ENCODE assay signal across 12 cellular contexts in the genomic region with DNA sequence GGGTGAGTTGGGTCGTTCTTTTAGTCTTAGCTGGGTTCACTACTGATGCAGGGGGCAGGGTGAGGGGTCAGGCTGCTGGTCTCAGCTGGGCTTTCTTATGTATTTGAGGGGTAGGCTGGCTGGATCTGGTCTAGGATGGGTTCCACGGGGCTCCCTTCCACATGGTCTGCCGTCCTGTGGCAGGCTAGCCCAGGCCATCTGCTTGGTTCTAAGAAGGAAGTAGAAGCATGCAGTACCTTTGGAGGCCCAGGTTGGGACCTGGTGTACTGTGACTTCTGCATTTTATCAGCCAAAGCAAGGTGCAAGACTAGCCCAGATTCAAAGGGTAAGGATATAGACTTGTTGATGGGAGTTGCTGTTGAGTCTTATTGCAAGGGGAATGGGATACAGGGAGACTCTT. TPM values are rescaled to one million over a fixed set of nuclear protein-coding genes. Genes with fewer than 3 reads are reported as not detected.
DNase-seq lines count a peak whose midpoint lies in the region; ATAC-seq and TF ChIP-seq lines count a peak whose summit lies in the region.
"Had no signal": no experiment of that assay in that cellular context is flagged by ENCODE, and none has a peak within 500 bp of the region (broad histone marks: within the 10 kb centered on the region; RNA-seq: fewer than 3 reads in every experiment).

No MANE protein-coding gene starts in this region.

- no peak overlapping the region for H2AFZ ChIP-seq in Karpas-422 (ENCODE audit: low read length)
- H2AFZ ChIP-seq in GM23338 = no peak overlapping the region

- POLR2A ChIA-PET in CD8-positive, alpha-beta T cell (lab: Charles Lee) = interaction anchor here (1.3 to 1.6 kb wide), 3 partner anchors 12 to 99 kb away, joined by 3 to 5 read pairs (median 4); no protein-coding TSS in a partner anchor

- H3K9ac ChIP-seq in Karpas-422 (ENCODE audit: low read length) = no peak overlapping the region

- no peak for DNase-seq in CD8-positive, alpha-beta T cell
- peak; percentile 57 for DNase-seq in Karpas-422
- peak; percentile 31 for DNase-seq in germinal center (ENCODE audit: low spot score)
- DNase-seq in activated CD4-positive, CD25-positive, alpha-beta regulatory T cell (lab: John Stamatoyannopoulos, UW) = no peak
- no peak for DNase-seq in NCI-H1694 (lab: John Stamatoyannopoulos, UW)
- DNase-seq in GM23338 (ENCODE audit: low spot score) = no peak
- DNase-seq: glutamatergic neuron, NCI-H2227 treated with DMSO at 0.1 percent for 48 hours had no signal

- H3K27ac Mint-ChIP-seq in CD8-positive, alpha-beta T cell = peak overlapping the region; percentile 93
- no peak overlapping the region for H3K27ac Mint-ChIP-seq in GM23338
- H3K27ac Mint-ChIP-seq: mesothelial cell of epicardium had no signal

- no peak for ATAC-seq in CD8-positive, alpha-beta T cell
- ATAC-seq in GM19043 (IDR thresholded peaks at IDR 0.05; ENCODE audit: low read depth, unreplicated experiment) (peak; percentile 34), HG03108 (IDR thresholded peaks at IDR 0.05; ENCODE audit: unreplicated experiment) (no peak), GM23338 (no peak)

- H3K36me3 ChIP-seq in CD8-positive, alpha-beta T cell (ENCODE audit: insufficient read depth, low read length) = no peaks in the 10 kb centered on the region
- no peaks in the 10 kb centered on the region for H3K36me3 ChIP-seq in Karpas-422 (ENCODE audit: insufficient read depth, low read length)
- H3K36me3 ChIP-seq in GM23338 (ENCODE audit: insufficient read depth) = no peaks in the 10 kb centered on the region

- peaks cover 66% of the 10 kb centered on the region for H3K4me1 Mint-ChIP-seq in CD8-positive, alpha-beta T cell (ENCODE audit: low read depth)
- H3K4me1 Mint-ChIP-seq in GM23338 = peaks cover 42% of the 10 kb centered on the region

- H3K36me3 Mint-ChIP-seq in CD8-positive, alpha-beta T cell = peaks cover 6% of the 10 kb centered on the region
- H3K36me3 Mint-ChIP-seq in GM23338 (ENCODE audit: low read depth) = peaks cover 4% of the 10 kb centered on the region; the same call in 2 of the 3 replicates

- no peaks in the 10 kb centered on the region for H3K79me2 ChIP-seq in Karpas-422 (ENCODE audit: low read length)
- peaks cover 66% of the 10 kb centered on the region for H3K79me2 ChIP-seq in GM23338 (replicated peaks; ENCODE audit: insufficient read depth)

- H3K4me3 Mint-ChIP-seq in CD8-positive, alpha-beta T cell = peak overlapping the region; percentile 72
- no peak overlapping the region for H3K4me3 Mint-ChIP-seq in GM23338
- H3K4me3 Mint-ChIP-seq: mesothelial cell of epicardium had no signal

- H4K20me1 ChIP-seq in Karpas-422 (ENCODE audit: insufficient read depth, low read depth, low read length) (peaks cover 68% of the 10 kb centered on the region), GM23338 (replicated peaks; ENCODE audit: insufficient read depth) (peaks cover 13% of the 10 kb centered on the region)

- no peaks in the 10 kb centered on the region for H3K9me3 Mint-ChIP-seq in CD8-positive, alpha-beta T cell
- H3K9me3 Mint-ChIP-seq in GM23338 = no peaks in the 10 kb centered on the region

- no peaks in the 10 kb centered on the region for H3K27me3 ChIP-seq in CD8-positive, alpha-beta T cell (ENCODE audit: insufficient read depth, low read length)
- H3K27me3 ChIP-seq in Karpas-422 (ENCODE audit: low read length) (no peaks in the 10 kb centered on the region), GM23338 (ENCODE audit: insufficient read depth) (no peaks in the 10 kb centered on the region)

- CTCF ChIA-PET in CD8-positive, alpha-beta T cell (lab: Charles Lee) = interaction anchor here (1.0 to 7.8 kb wide), 6 partner anchors 12 to 193 kb away, joined by 3 to 66 read pairs (median 13); no protein-coding TSS in a partner anchor

- H3K4me2 ChIP-seq in Karpas-422 (ENCODE audit: low read depth, low read length, poor library complexity, severe bottlenecking) (no peak overlapping the region), GM23338 (no peak overlapping the region)

- TF ChIP-seq CTCF in CD8-positive, alpha-beta T cell (IDR thresholded peaks at IDR 0.05) = no peak
- no peak for TF ChIP-seq CTCF in GM23338 (conservative IDR thresholded peaks at IDR 0.05; ENCODE audit: low read depth in 2 of 2)

- intact Hi-C loops in CD8-positive, alpha-beta T cell (cut with DNase I, micrococcal nuclease) = loop anchor here in 1 of 2 experiments (1.0 kb wide), 1 partner anchor 15 kb away; no protein-coding TSS in a partner anchor

- no peaks in the 10 kb centered on the region for H3K9me3 ChIP-seq in CD8-positive, alpha-beta T cell (ENCODE audit: low read length)
- H3K9me3 ChIP-seq in Karpas-422 (ENCODE audit: low read length) = no peaks in the 10 kb centered on the region

- no peaks in the 10 kb centered on the region for H3F3A ChIP-seq in GM23338 (replicated peaks; ENCODE audit: low read depth)

- no peak overlapping the region for H3K4me3 ChIP-seq in CD8-positive, alpha-beta T cell (ENCODE audit: low read depth, low read length)
- H3K4me3 ChIP-seq in Karpas-422 (ENCODE audit: low read length) = no peak overlapping the region
- H3K4me3 ChIP-seq in GM23338 = no peak overlapping the region
- H3K4me3 ChIP-seq: SK-N-MC had no signal

- H3K27me3 Mint-ChIP-seq in CD8-positive, alpha-beta T cell (ENCODE audit: low read depth) = no peaks in the 10 kb centered on the region
- no peaks in the 10 kb centered on the region for H3K27me3 Mint-ChIP-seq in GM23338 (ENCODE audit: insufficient read depth, low read depth, poor library complexity)

- peaks cover 45% of the 10 kb centered on the region for H3K4me1 ChIP-seq in CD8-positive, alpha-beta T cell (ENCODE audit: insufficient read depth, low read length)
- H3K4me1 ChIP-seq in Karpas-422 (ENCODE audit: low read length) = peaks cover 15% of the 10 kb centered on the region
- peaks cover 29% of the 10 kb centered on the region for H3K4me1 ChIP-seq in GM23338 (ENCODE audit: insufficient read depth)

- H3K9me2 ChIP-seq in Karpas-422 (replicated peaks; ENCODE audit: insufficient read depth, low read length) (no peaks in the 10 kb centered on the region), GM23338 (ENCODE audit: insufficient read depth) (peaks cover 6% of the 10 kb centered on the region; the same call in 1 of the 2 replicates)

- H3K27ac ChIP-seq in CD8-positive, alpha-beta T cell (ENCODE audit: low read depth, low read length) = no peak overlapping the region
- no peak overlapping the region for H3K27ac ChIP-seq in Karpas-422 (ENCODE audit: low read length)
- H3K27ac ChIP-seq in GM23338 (ENCODE audit: low read depth) = no peak overlapping the region
- H3K27ac ChIP-seq: SK-N-MC had no signal

TF ChIP-seq in GM23338, 12 proteins besides CTCF, POLR2A, EP300 and RAD21:
- TF ChIP-seq NANOG (IDR thresholded peaks at IDR 0.05; ENCODE audit: borderline replicate concordance) = no peak
- TF ChIP-seq EZH2phosphoT487 (IDR thresholded peaks at IDR 0.05; ENCODE audit: unreplicated experiment) = no peak
- TF ChIP-seq, protein P1, sequence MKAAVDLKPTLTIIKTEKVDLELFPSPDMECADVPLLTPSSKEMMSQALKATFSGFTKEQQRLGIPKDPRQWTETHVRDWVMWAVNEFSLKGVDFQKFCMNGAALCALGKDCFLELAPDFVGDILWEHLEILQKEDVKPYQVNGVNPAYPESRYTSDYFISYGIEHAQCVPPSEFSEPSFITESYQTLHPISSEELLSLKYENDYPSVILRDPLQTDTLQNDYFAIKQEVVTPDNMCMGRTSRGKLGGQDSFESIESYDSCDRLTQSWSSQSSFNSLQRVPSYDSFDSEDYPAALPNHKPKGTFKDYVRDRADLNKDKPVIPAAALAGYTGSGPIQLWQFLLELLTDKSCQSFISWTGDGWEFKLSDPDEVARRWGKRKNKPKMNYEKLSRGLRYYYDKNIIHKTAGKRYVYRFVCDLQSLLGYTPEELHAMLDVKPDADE (IDR thresholded peaks at IDR 0.05) = no peak
- no peak for TF ChIP-seq ZNF114 (CRISPR knock-in tag; IDR thresholded peaks at IDR 0.05)
- no peak for TF ChIP-seq ZNF331 (CRISPR knock-in tag; IDR thresholded peaks at IDR 0.05; ENCODE audit: low read depth)

RNA-seq across cellular contexts. Expression of a gene that starts 35.5 kb away (rescaled TPM):
- total RNA-seq in CD8-positive, alpha-beta T cell = 10 to 100 TPM; 49.6 to 52.9 TPM
- 22.2 and 22.7 TPM in 2 replicates for total RNA-seq in Karpas-422 (2014; rRNA removed; shearing (Covaris generic); ENCODE audit: low replicate concordance)
- total RNA-seq in GM23338 (2014; rRNA removed; shearing (Covaris generic)) = 25.4 and 27.6 TPM in 2 replicates
- polyA plus RNA-seq in GM23338 (2016; fragmentation: Nextera tagmentation; extraction: Ambion mirVana) = 4.6 and 7.0 TPM in 2 replicates

Comparison
In these comparisons a context has a peak if more than half of its experiments do, and no peak if none do; other contexts are left out.
1. DNase-seq: peak in Karpas-422 (single experiment) and germinal center (single experiment); none in CD8-positive, alpha-beta T cell (0 of 7), activated CD4-positive, CD25-positive, alpha-beta regulatory T cell (0 of 4), NCI-H1694 (single experiment) and GM23338 (single experiment).